27 cellular contexts compared by ENCODE assay signal in the genomic region with DNA sequence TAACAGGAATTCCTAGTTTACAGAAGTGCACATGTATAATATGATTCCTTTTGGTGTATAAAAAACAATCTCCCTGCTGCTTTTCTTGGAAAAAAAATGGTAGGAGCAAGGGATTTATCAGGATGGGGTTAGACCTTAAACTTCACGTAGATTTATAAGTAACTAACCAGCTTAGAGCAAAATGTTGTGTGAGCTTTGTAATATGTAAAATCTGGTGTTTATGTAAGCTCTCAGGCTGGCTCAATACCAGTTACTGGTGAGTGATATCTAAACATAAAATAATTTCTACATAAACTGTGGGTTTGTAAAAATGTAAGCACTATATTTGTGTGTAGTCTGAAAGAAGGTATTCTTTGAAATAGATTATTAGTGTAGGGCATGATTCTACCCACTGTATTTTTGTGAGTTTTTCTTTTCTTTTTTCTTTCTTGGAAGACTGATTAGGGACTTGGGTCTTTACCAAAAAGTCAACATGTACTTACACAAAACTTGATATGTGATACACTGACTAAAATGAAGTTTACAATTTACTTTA.
"Had no signal": no experiment of that assay in that cellular context is flagged by ENCODE, and none has a peak within 500 bp of the region (broad histone marks: within the 10 kb centered on the region; RNA-seq: fewer than 3 reads in every experiment).

No MANE protein-coding gene starts in this region.

- H3K4me3 Mint-ChIP-seq: activated CD4-positive, alpha-beta memory T cell treated with anti-CD3 and anti-CD28 coated beads for 36 hours; activated CD4-positive, alpha-beta T cell treated with anti-CD3 and anti-CD28 coated beads, Interleukin-2, amount 10 ng/mL, durations not matched to agents 7 days and 5 days; activated naive CD8-positive, alpha-beta T cell treated with anti-CD3 and anti-CD28 coated beads, Interleukin-2, amount 10 ng/mL, durations not matched to agents 7 days and 5 days; brain; central memory CD8-positive, alpha-beta T cell; T-helper 1 cell treated with Interleukin-12 subunit alpha and Interleukin-12 subunit beta and Interleukin-4 antibody, amounts not matched to agents 30 μg/mL and 1 μg/mL, for 36 hours; WTC11 had no signal

- DNase-seq: activated CD4-positive, alpha-beta memory T cell treated with anti-CD3 and anti-CD28 coated beads for 36 hours; activated CD4-positive, alpha-beta T cell treated with anti-CD3 and anti-CD28 coated beads, Interleukin-2, amount 10 ng/mL, durations not matched to agents 7 days and 5 days; activated CD8-positive, alpha-beta memory T cell treated with anti-CD3 and anti-CD28 coated beads for 24 hours; activated naive CD4-positive, alpha-beta T cell treated with anti-CD3 and anti-CD28 coated beads, Interleukin-2, amount 50 U/mL, for 16 hours; activated naive CD8-positive, alpha-beta T cell treated with anti-CD3 and anti-CD28 coated beads, Interleukin-2, amount 10 ng/mL, durations not matched to agents 7 days and 5 days; activated T-cell treated with anti-CD3 and anti-CD28 coated beads for 4 hours; activated T-cell treated with anti-CD3 and anti-CD28 coated beads, Interleukin-2, amount 50 U/mL, for 48 hours; aorta; Karpas-422; MM.1S; NCI-H1105; NCI-H1436; NCI-H1694 treated with DMSO at 0.1 percent for 48 hours; NCI-H2029 treated with DMSO at 0.1 percent for 48 hours; NCI-H345; NCI-H510A; NCI-H526 treated with DMSO at 0.1 percent for 48 hours; PC-3; SHP77; T-helper 9 cell had no signal

- H3K27ac Mint-ChIP-seq: activated CD4-positive, alpha-beta memory T cell treated with anti-CD3 and anti-CD28 coated beads for 36 hours; activated CD4-positive, alpha-beta T cell treated with anti-CD3 and anti-CD28 coated beads, Interleukin-2, amount 10 ng/mL, durations not matched to agents 7 days and 5 days; activated naive CD8-positive, alpha-beta T cell treated with anti-CD3 and anti-CD28 coated beads, Interleukin-2, amount 10 ng/mL, durations not matched to agents 7 days and 5 days; activated T-helper 2 cell treated with anti-CD3 and anti-CD28 coated beads, Interferon-gamma antibody, Interleukin-2, Interleukin-4, amounts not matched to agents 10 μg/mL and 5 μg/mL and 100 μg/mL, durations not matched to agents 14 hours and 24 hours and 36 hours; brain; T-helper 1 cell treated with Interleukin-12 subunit alpha and Interleukin-12 subunit beta and Interleukin-4 antibody, amounts not matched to agents 30 μg/mL and 1 μg/mL, for 36 hours; WTC11 had no signal

- H3K27me3 Mint-ChIP-seq: activated CD4-positive, alpha-beta T cell treated with anti-CD3 and anti-CD28 coated beads, Interleukin-2, amount 10 ng/mL, durations not matched to agents 7 days and 5 days; activated naive CD8-positive, alpha-beta T cell treated with anti-CD3 and anti-CD28 coated beads, Interleukin-2, amount 10 ng/mL, durations not matched to agents 7 days and 5 days; central memory CD8-positive, alpha-beta T cell had no signal

- H3K4me1 Mint-ChIP-seq: activated CD4-positive, alpha-beta T cell treated with anti-CD3 and anti-CD28 coated beads, Interleukin-2, amount 10 ng/mL, durations not matched to agents 7 days and 5 days; activated naive CD8-positive, alpha-beta T cell treated with anti-CD3 and anti-CD28 coated beads, Interleukin-2, amount 10 ng/mL, durations not matched to agents 7 days and 5 days; brain; central memory CD8-positive, alpha-beta T cell; WTC11 had no signal

- H3K4me3 ChIP-seq: K562 had no signal

- H3K36me3 Mint-ChIP-seq: activated naive CD8-positive, alpha-beta T cell treated with anti-CD3 and anti-CD28 coated beads, Interleukin-2, amount 10 ng/mL, durations not matched to agents 7 days and 5 days had no signal

- FAIRE-seq: K562, RCC 7860 had no signal
